In the genomic region with DNA sequence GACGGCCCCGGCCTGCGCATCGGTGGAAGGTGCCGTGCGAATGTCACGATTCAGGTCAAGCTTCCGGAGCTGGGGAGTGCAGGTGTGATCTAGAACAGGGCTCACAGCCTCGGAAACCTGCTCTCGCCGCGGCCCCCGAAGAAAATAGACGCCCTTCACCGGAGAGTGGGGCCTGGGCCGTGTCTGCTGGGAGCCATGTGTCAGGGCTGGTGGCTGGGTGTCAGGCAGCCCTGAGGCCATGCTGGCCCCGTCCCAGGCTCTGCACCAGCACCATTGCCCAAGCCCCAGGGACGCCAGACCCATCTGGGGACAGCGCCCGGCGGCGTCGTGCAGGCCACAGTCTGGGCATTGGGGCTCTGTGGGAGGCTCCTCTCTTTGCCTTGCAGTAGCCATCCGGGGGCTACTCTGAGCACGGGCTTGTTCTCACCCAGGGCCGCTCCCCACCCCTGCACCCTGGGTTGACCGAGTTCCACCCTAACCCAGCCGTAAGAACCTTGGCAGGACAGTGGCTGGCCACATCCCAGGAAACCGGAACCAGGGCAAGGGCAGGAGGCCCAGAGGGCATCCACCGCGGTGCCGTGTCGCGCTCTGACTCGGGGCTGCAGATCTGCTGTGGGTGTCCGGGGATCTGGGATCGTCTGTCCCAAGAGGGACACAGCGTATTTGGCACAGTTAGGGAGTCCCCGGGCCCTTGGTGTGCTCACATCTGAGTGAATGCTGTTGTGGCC, we compare ENCODE assay signal across 24 cellular contexts. TPM values are rescaled to one million over a fixed set of nuclear protein-coding genes. Genes with fewer than 3 reads are reported as not detected.
A peak's percentile ranks its signal among the peaks of the same experiment; 100 is the strongest.
DNase-seq lines count a peak whose midpoint lies in the region; ATAC-seq and TF ChIP-seq lines count a peak whose summit lies in the region.
"Had no signal": no experiment of that assay in that cellular context is flagged by ENCODE, and none has a peak within 500 bp of the region (broad histone marks: within the 10 kb centered on the region; RNA-seq: fewer than 3 reads in every experiment).

No MANE protein-coding gene starts in this region.

- ATAC-seq in gastrocnemius medialis = peak; percentile 59 to 71
- ATAC-seq in HG03175 (IDR thresholded peaks at IDR 0.05; ENCODE audit: unreplicated experiment) = no peak
- ATAC-seq: activated naive CD8-positive, alpha-beta T cell treated with anti-CD3 and anti-CD28 coated beads, Interleukin-2, amount 50 U/mL, for 24 hours; activated T-cell treated with anti-CD3 and anti-CD28 coated beads, Interleukin-2, amount 50 U/mL, for 4 hours; naive thymus-derived CD4-positive, alpha-beta T cell had no signal

- intact Hi-C loops in gastrocnemius medialis (cut with DNase I; ENCODE audit: low total_unique reads) = no loop called here
- intact Hi-C loops in esophagus muscularis mucosa (cut with DNase I) = no loop called here

- no peak for TF ChIP-seq CTCF in RWPE1 (conservative IDR thresholded peaks at IDR 0.05; ENCODE audit: low read depth)
- TF ChIP-seq CTCF in hepatocyte (IDR thresholded peaks at IDR 0.05; ENCODE audit: poor library complexity) = no peak
- TF ChIP-seq CTCF in gastrocnemius medialis (IDR thresholded peaks at IDR 0.05 in 4 of 5, conservative IDR thresholded peaks at IDR 0.05 in 1 of 5) = no peak
- TF ChIP-seq CTCF in esophagus muscularis mucosa (IDR thresholded peaks at IDR 0.05) = no peak

- CTCF ChIA-PET in RWPE1 (lab: Yijun Ruan, JAX) = no interaction called here

- H3K4me2 ChIP-seq in BLaER1 treated with 17β-estradiol and CSF1 and Interleukin-3, amounts not matched to agents 10 nM and 100 nM = peak overlapping the region; percentile 82 to 100 (median 97)
- no peak overlapping the region for H3K4me2 ChIP-seq in hepatocyte

- H4K20me1 ChIP-seq in BLaER1 treated with 17β-estradiol and CSF1 and Interleukin-3, amounts not matched to agents 10 nM and 100 nM = peaks cover 0 to 96% (median 49%) of the 10 kb centered on the region in 11 experiments; a peak in 17 of 22 replicates
- H4K20me1 ChIP-seq in hepatocyte (ENCODE audit: insufficient read depth, poor library complexity, severe bottlenecking) = no peaks in the 10 kb centered on the region

- POLR2A ChIA-PET in RWPE1 (lab: Yijun Ruan, JAX; ENCODE audit: low non-redundant PET) = no interaction called here

- no peaks in the 10 kb centered on the region for H3K27me3 ChIP-seq in BLaER1 treated with 17β-estradiol and CSF1 and Interleukin-3, amounts not matched to agents 10 nM and 100 nM
- H3K27me3 ChIP-seq in hepatocyte = no peaks in the 10 kb centered on the region
- H3K27me3 ChIP-seq in gastrocnemius medialis = no peaks in the 10 kb centered on the region
- H3K27me3 ChIP-seq in esophagus muscularis mucosa = no peaks in the 10 kb centered on the region
- H3K27me3 ChIP-seq: SJSA1, thyroid gland had no signal

- H3K9me2 ChIP-seq in hepatocyte (replicated peaks; ENCODE audit: insufficient read depth) = no peaks in the 10 kb centered on the region

- no peak for DNase-seq in RWPE1 (ENCODE audit: low spot score)
- DNase-seq in hepatocyte (ENCODE audit: low spot score) = peak; percentile 2
- DNase-seq in gastrocnemius medialis = peak; percentile 55 to 83
- DNase-seq in esophagus muscularis mucosa (ENCODE audit: extremely low spot score) = no peak
- DNase-seq in NCI-H1092 treated with DMSO at 0.1 percent for 48 hours (lab: John Stamatoyannopoulos, UW) = no peak
- DNase-seq: activated CD4-positive, alpha-beta T cell treated with anti-CD3 and anti-CD28 coated beads for 48 hours; activated gamma-delta T cell treated with Interleukin-2 at 50 U/mL for 16 hours; activated naive CD8-positive, alpha-beta T cell treated with anti-CD3 and anti-CD28 coated beads, Interleukin-2, amount 50 U/mL, for 24 hours; activated T-cell treated with anti-CD3 and anti-CD28 coated beads, Interleukin-2, amount 50 U/mL, for 4 hours; caudate nucleus; erythroblast; head of caudate nucleus; Karpas-422; naive thymus-derived CD4-positive, alpha-beta T cell; NCI-H146; NCI-H446; NCI-H774; T1000; thyroid gland had no signal

- no peaks in the 10 kb centered on the region for H3K9me3 ChIP-seq in BLaER1 treated with 17β-estradiol and CSF1 and Interleukin-3, amounts not matched to agents 10 nM and 100 nM (replicated peaks in 1 of 11)
- no peaks in the 10 kb centered on the region for H3K9me3 ChIP-seq in hepatocyte (ENCODE audit: low read depth)
- H3K9me3 ChIP-seq in gastrocnemius medialis = no peaks in the 10 kb centered on the region
- H3K9me3 ChIP-seq in esophagus muscularis mucosa = no peaks in the 10 kb centered on the region
- H3K9me3 ChIP-seq: SJSA1, thyroid gland had no signal

- TF ChIP-seq EP300 in esophagus muscularis mucosa (IDR thresholded peaks at IDR 0.05) = no peak

- peaks cover 56 to 95% (median 83%) of the 10 kb centered on the region in 10 experiments for H3K4me1 ChIP-seq in BLaER1 treated with 17β-estradiol and CSF1 and Interleukin-3, amounts not matched to agents 10 nM and 100 nM
- H3K4me1 ChIP-seq in hepatocyte (ENCODE audit: insufficient read depth) = no peaks in the 10 kb centered on the region
- peaks cover 32 to 39% of the 10 kb centered on the region in 2 donors for H3K4me1 ChIP-seq in gastrocnemius medialis
- H3K4me1 ChIP-seq in esophagus muscularis mucosa = peaks cover 7 to 21% (median 13%) of the 10 kb centered on the region in 4 donors

- no peaks in the 10 kb centered on the region for H3K79me2 ChIP-seq in hepatocyte

- peaks cover 41 to 73% (median 57%) of the 10 kb centered on the region in 11 experiments for H3K36me3 ChIP-seq in BLaER1 treated with 17β-estradiol and CSF1 and Interleukin-3, amounts not matched to agents 10 nM and 100 nM
- H3K36me3 ChIP-seq in hepatocyte (replicated peaks; ENCODE audit: insufficient read depth, low read depth) (no peaks in the 10 kb centered on the region), gastrocnemius medialis (peaks cover 0 to 27% of the 10 kb centered on the region in 2 donors), esophagus muscularis mucosa (peaks cover 19 to 79% (median 68%) of the 10 kb centered on the region in 4 donors)

- 95% methylated on average over 39 of the region's 39 CpGs for WGBS in hepatocyte (ENCODE audit: low lambda C conversion rate, missing lambda C conversion rate)
- WGBS in esophagus muscularis mucosa = 90% methylated on average over 17 of the region's 39 CpGs

- peak overlapping the region; percentile 15 to 81 (median 65); a peak in 19 of 22 replicates for H3K9ac ChIP-seq in BLaER1 treated with 17β-estradiol and CSF1 and Interleukin-3, amounts not matched to agents 10 nM and 100 nM

- H3K27ac ChIP-seq in BLaER1 treated with 17β-estradiol and CSF1 and Interleukin-3, amounts not matched to agents 10 nM and 100 nM = peak overlapping the region in 9 of 11 experiments; percentile 4 to 91 (median 79); a peak in 17 of 22 replicates
- H3K27ac ChIP-seq in RWPE1 (peak overlapping the region; percentile 82; the same call in 1 of the 2 replicates), hepatocyte (no peak overlapping the region), gastrocnemius medialis (peak overlapping the region; percentile 63 to 83 (median 76)), esophagus muscularis mucosa (replicated peaks in 1 of 4) (no peak overlapping the region)
- H3K27ac ChIP-seq: SJSA1, thyroid gland, VCaP had no signal

- peak overlapping the region in 5 of 10 experiments; percentile 17 to 52 (median 42); a peak in 7 of 20 replicates for H3K4me3 ChIP-seq in BLaER1 treated with 17β-estradiol and CSF1 and Interleukin-3, amounts not matched to agents 10 nM and 100 nM
- H3K4me3 ChIP-seq in hepatocyte = no peak overlapping the region
- H3K4me3 ChIP-seq in gastrocnemius medialis = peak overlapping the region in 1 of 4 donors; percentile 21
- no peak overlapping the region for H3K4me3 ChIP-seq in esophagus muscularis mucosa
- H3K4me3 ChIP-seq: lung, SJSA1, thyroid gland had no signal

- no peak overlapping the region for H2AFZ ChIP-seq in hepatocyte

- TF ChIP-seq POLR2A in gastrocnemius medialis (IDR thresholded peaks at IDR 0.05) = no peak
- no peak for TF ChIP-seq POLR2A in esophagus muscularis mucosa (IDR thresholded peaks at IDR 0.05; ENCODE audit: low read depth)

- in situ Hi-C loops in gastrocnemius medialis (cut with MboI; ENCODE audit: low sequenced_read_pairs in 4 of 4) = no loop called here

RNA-seq across cellular contexts. Expression of a gene that starts 5.3 kb away (rescaled TPM):
- total RNA-seq in hepatocyte (40.4 and 54.8 TPM in 2 replicates), gastrocnemius medialis (10 to 100 TPM in 1 of 4 donors, 1 to 10 TPM in 3; 7.4 to 10.2 (median 8.8) TPM), esophagus muscularis mucosa (10 to 100 TPM; 18.1 to 33.9 (median 24.6) TPM)
- 78.8 and 80.5 TPM in 2 replicates for polyA plus RNA-seq in hepatocyte

RNA-seq across cellular contexts. Expression of a gene that starts 46.0 kb away (rescaled TPM):
- total RNA-seq in hepatocyte (17.4 and 18.5 TPM in 2 replicates), gastrocnemius medialis (10 to 100 TPM in 1 of 4 donors, 1 to 10 TPM in 3; 6.7 to 16.6 (median 9.0) TPM), esophagus muscularis mucosa (10 to 100 TPM; 17.0 to 29.0 (median 24.7) TPM)
- polyA plus RNA-seq in hepatocyte = 11.7 and 14.8 TPM in 2 replicates

RNA-seq across cellular contexts. Expression of a gene that starts 46.2 kb away (rescaled TPM):
- total RNA-seq in hepatocyte (0.23 and 0.64 TPM in 2 replicates), gastrocnemius medialis (1 to 10 TPM in 2 of 4 donors, under 1 TPM in 2; 0.44 to 1.2 (median 0.91) TPM), esophagus muscularis mucosa (1 to 10 TPM in 2 of 4 donors, under 1 TPM in 2; 0.42 to 1.7 (median 0.94) TPM)
- 1.6 and 3.3 TPM in 2 replicates for polyA plus RNA-seq in hepatocyte

Comparison
In these comparisons a context has a peak if more than half of its experiments do, and no peak if none do; other contexts are left out.
1. H3K27ac ChIP-seq: peak in BLaER1 treated with 17β-estradiol and CSF1 and Interleukin-3, amounts not matched to agents 10 nM and 100 nM (9 of 11), RWPE1 (single experiment) and gastrocnemius medialis (4 of 4); none in hepatocyte (single experiment) and esophagus muscularis mucosa (0 of 4).
2. DNase-seq: peak in hepatocyte (single experiment) and gastrocnemius medialis (2 of 2); none in RWPE1 (single experiment), esophagus muscularis mucosa (single experiment) and NCI-H1092 treated with DMSO at 0.1 percent for 48 hours (single experiment).